Comparison of ENCODE assay signal across 1 cellular context in the genomic region with DNA sequence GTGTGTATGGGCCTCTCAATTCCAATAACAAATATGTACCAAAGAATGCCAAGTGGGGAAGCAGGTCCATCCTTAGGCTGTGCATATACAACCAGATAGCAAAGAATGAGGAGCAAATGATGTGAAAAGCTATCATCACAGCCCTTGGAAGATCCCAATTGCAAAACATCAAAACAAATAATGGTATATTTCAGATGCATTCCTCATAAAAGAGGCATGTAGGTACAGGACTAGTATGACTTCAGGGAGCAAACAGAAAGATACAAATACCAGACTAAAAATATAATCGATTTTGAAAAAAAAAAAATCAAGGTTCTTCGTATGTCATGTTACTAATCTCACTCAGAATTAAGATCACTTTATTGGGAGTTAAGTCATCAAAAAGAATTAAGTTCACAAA.
TF ChIP-seq lines count a peak whose summit lies in the region.

No MANE protein-coding gene starts in this region.

TF ChIP-seq in HCT116, 20 proteins besides CTCF, POLR2A, EP300 and RAD21 (continued from another document):
- TF ChIP-seq EZH2 (IDR thresholded peaks at IDR 0.05) (no peak), YY1 (IDR thresholded peaks at IDR 0.05; ENCODE audit: extremely low read depth, insufficient replicate concordance, low read depth, low read length) (no peak), SP1 (IDR thresholded peaks at IDR 0.05; ENCODE audit: low read depth) (no peak), POLR2AphosphoS5 (IDR thresholded peaks at IDR 0.05; ENCODE audit: low read depth, low read length) (no peak)
